In the genomic region with DNA sequence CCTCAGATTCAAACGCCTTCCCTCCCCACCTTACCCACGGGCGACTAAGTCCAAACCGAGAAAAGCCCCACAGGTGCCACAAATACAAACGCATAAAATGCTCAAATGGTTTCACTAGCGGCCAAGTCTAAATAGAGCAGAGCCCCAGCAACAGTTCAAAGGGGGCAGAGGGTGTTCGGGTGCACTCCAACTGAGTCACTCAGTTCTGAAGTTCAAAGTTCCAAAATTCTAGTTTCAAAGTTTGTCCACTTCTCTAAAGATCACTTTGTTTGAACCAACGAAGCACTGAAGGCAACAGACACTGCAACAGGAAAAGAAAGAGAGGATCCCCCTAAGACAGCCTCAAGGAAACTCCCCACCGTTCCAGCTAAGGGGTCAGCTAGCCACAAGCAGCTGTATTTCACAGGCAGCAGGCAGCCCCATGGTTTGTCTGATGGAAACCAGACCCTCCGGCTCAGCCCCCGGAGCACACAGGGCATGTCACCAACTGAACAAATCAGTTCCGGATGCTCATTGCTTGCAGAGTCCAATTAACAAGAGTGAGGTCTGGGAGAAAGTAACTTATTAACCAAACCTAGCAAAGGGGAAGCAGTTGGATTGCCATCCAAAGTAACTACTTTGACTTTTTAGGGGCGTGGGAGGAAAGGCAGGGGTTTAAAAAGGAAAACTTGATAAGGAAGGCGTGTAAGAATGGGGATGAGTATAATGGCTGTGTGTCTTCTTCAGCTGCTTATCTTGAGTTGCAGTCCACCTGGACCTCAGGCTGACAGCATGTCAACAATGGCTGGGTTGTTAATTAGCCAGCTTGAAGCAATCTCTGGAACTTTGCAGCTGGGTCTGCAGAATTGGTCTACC, we compare ENCODE assay signal across 1 cellular context.
TF ChIP-seq lines count a peak whose summit lies in the region.

No MANE protein-coding gene starts in this region.

TF ChIP-seq in HepG2, 621 proteins besides CTCF, POLR2A, EP300 and RAD21 (continued from another document and continues in another):
- TF ChIP-seq, protein P1, sequence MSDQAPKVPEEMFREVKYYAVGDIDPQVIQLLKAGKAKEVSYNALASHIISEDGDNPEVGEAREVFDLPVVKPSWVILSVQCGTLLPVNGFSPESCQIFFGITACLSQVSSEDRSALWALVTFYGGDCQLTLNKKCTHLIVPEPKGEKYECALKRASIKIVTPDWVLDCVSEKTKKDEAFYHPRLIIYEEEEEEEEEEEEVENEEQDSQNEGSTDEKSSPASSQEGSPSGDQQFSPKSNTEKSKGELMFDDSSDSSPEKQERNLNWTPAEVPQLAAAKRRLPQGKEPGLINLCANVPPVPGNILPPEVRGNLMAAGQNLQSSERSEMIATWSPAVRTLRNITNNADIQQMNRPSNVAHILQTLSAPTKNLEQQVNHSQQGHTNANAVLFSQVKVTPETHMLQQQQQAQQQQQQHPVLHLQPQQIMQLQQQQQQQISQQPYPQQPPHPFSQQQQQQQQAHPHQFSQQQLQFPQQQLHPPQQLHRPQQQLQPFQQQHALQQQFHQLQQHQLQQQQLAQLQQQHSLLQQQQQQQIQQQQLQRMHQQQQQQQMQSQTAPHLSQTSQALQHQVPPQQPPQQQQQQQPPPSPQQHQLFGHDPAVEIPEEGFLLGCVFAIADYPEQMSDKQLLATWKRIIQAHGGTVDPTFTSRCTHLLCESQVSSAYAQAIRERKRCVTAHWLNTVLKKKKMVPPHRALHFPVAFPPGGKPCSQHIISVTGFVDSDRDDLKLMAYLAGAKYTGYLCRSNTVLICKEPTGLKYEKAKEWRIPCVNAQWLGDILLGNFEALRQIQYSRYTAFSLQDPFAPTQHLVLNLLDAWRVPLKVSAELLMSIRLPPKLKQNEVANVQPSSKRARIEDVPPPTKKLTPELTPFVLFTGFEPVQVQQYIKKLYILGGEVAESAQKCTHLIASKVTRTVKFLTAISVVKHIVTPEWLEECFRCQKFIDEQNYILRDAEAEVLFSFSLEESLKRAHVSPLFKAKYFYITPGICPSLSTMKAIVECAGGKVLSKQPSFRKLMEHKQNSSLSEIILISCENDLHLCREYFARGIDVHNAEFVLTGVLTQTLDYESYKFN (CRISPR knock-in tag; conservative IDR thresholded peaks at IDR 0.05): peak; percentile 95
- TF ChIP-seq ZNF761 (CRISPR knock-in tag; conservative IDR thresholded peaks at IDR 0.05) (peak; percentile 65; the same call in 1 of the 2 replicates), KDM2A (CRISPR knock-in tag; IDR thresholded peaks at IDR 0.05; ENCODE audit: borderline replicate concordance, low read depth) (peak; percentile 38; the same call in 1 of the 2 replicates), MAZ (IDR thresholded peaks at IDR 0.05; ENCODE audit: borderline replicate concordance, low read depth, low read length) (no peak), MAZ (CRISPR knock-in tag; IDR thresholded peaks at IDR 0.05; ENCODE audit: low read depth) (no peak), SKI (IDR thresholded peaks at IDR 0.05; ENCODE audit: partially characterized antibody) (peak; percentile 14), ZNF180 (CRISPR knock-in tag; IDR thresholded peaks at IDR 0.05; ENCODE audit: borderline replicate concordance, low read depth) (no peak), SPEN (CRISPR knock-in tag; IDR thresholded peaks at IDR 0.05; ENCODE audit: low read depth) (0 out of 2 replicates have a peak, but pooled peaks have one; percentile 35), ASH2L (IDR thresholded peaks at IDR 0.05; ENCODE audit: insufficient read length, low read depth, low read length) (peak; percentile 93), DPF2 (CRISPR knock-in tag; IDR thresholded peaks at IDR 0.05; ENCODE audit: borderline replicate concordance, low read depth) (0 out of 2 replicates have a peak, but pooled peaks have one; percentile 25), KAT8 (CRISPR knock-in tag; IDR thresholded peaks at IDR 0.05) (peak; percentile 68), SMAD3 (CRISPR knock-in tag; IDR thresholded peaks at IDR 0.05) (peak; percentile 75; the same call in 1 of the 2 replicates), ZNF614 (CRISPR knock-in tag; IDR thresholded peaks at IDR 0.05; ENCODE audit: borderline replicate concordance) (peak; percentile 90), NFKB2 (CRISPR knock-in tag; IDR thresholded peaks at IDR 0.05; ENCODE audit: borderline replicate concordance) (peak; percentile 65; the same call in 1 of the 2 replicates), TCF7 (IDR thresholded peaks at IDR 0.05; ENCODE audit: low read depth) (peak; percentile 56), RXRB (CRISPR knock-in tag; IDR thresholded peaks at IDR 0.05; ENCODE audit: borderline replicate concordance) (peak; percentile 71), TARDBP (CRISPR knock-in tag; IDR thresholded peaks at IDR 0.05) (no peak), TCF12 (IDR thresholded peaks at IDR 0.05) (no peak), TCF12 (CRISPR knock-in tag; IDR thresholded peaks at IDR 0.05) (peak; percentile 58; the same call in 1 of the 2 replicates), CREB1 (IDR thresholded peaks at IDR 0.05) (no peak), CREB1 (CRISPR knock-in tag; IDR thresholded peaks at IDR 0.05) (peak; percentile 61)
- TF ChIP-seq, protein P2, sequence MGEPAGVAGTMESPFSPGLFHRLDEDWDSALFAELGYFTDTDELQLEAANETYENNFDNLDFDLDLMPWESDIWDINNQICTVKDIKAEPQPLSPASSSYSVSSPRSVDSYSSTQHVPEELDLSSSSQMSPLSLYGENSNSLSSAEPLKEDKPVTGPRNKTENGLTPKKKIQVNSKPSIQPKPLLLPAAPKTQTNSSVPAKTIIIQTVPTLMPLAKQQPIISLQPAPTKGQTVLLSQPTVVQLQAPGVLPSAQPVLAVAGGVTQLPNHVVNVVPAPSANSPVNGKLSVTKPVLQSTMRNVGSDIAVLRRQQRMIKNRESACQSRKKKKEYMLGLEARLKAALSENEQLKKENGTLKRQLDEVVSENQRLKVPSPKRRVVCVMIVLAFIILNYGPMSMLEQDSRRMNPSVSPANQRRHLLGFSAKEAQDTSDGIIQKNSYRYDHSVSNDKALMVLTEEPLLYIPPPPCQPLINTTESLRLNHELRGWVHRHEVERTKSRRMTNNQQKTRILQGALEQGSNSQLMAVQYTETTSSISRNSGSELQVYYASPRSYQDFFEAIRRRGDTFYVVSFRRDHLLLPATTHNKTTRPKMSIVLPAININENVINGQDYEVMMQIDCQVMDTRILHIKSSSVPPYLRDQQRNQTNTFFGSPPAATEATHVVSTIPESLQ (CRISPR knock-in tag; conservative IDR thresholded peaks at IDR 0.05): no peak
- TF ChIP-seq, protein P3, sequence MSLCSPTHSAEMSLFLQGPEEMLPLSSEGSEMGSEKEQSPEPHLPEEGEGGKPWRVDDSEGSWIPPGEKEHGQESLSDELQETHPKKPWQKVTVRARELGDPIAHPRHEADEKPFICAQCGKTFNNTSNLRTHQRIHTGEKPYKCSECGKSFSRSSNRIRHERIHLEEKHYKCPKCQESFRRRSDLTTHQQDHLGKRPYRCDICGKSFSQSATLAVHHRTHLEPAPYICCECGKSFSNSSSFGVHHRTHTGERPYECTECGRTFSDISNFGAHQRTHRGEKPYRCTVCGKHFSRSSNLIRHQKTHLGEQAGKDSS (CRISPR knock-in tag; IDR thresholded peaks at IDR 0.05; ENCODE audit: borderline replicate concordance, low read depth): peak; percentile 8; the same call in 1 of the 2 replicates
- TF ChIP-seq, protein P4, sequence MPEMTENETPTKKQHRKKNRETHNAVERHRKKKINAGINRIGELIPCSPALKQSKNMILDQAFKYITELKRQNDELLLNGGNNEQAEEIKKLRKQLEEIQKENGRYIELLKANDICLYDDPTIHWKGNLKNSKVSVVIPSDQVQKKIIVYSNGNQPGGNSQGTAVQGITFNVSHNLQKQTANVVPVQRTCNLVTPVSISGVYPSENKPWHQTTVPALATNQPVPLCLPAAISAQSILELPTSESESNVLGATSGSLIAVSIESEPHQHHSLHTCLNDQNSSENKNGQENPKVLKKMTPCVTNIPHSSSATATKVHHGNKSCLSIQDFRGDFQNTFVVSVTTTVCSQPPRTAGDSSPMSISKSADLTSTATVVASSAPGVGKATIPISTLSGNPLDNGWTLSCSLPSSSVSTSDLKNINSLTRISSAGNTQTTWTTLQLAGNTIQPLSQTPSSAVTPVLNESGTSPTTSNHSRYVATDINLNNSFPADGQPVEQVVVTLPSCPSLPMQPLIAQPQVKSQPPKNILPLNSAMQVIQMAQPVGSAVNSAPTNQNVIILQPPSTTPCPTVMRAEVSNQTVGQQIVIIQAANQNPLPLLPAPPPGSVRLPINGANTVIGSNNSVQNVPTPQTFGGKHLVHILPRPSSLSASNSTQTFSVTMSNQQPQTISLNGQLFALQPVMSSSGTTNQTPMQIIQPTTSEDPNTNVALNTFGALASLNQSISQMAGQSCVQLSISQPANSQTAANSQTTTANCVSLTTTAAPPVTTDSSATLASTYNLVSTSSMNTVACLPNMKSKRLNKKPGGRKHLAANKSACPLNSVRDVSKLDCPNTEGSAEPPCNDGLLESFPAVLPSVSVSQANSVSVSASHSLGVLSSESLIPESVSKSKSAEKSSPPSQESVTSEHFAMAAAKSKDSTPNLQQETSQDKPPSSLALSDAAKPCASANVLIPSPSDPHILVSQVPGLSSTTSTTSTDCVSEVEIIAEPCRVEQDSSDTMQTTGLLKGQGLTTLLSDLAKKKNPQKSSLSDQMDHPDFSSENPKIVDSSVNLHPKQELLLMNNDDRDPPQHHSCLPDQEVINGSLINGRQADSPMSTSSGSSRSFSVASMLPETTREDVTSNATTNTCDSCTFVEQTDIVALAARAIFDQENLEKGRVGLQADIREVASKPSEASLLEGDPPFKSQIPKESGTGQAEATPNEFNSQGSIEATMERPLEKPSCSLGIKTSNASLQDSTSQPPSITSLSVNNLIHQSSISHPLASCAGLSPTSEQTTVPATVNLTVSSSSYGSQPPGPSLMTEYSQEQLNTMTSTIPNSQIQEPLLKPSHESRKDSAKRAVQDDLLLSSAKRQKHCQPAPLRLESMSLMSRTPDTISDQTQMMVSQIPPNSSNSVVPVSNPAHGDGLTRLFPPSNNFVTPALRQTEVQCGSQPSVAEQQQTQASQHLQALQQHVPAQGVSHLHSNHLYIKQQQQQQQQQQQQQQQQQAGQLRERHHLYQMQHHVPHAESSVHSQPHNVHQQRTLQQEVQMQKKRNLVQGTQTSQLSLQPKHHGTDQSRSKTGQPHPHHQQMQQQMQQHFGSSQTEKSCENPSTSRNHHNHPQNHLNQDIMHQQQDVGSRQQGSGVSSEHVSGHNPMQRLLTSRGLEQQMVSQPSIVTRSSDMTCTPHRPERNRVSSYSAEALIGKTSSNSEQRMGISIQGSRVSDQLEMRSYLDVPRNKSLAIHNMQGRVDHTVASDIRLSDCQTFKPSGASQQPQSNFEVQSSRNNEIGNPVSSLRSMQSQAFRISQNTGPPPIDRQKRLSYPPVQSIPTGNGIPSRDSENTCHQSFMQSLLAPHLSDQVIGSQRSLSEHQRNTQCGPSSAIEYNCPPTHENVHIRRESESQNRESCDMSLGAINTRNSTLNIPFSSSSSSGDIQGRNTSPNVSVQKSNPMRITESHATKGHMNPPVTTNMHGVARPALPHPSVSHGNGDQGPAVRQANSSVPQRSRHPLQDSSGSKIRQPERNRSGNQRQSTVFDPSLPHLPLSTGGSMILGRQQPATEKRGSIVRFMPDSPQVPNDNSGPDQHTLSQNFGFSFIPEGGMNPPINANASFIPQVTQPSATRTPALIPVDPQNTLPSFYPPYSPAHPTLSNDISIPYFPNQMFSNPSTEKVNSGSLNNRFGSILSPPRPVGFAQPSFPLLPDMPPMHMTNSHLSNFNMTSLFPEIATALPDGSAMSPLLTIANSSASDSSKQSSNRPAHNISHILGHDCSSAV (CRISPR knock-in tag; IDR thresholded peaks at IDR 0.05; ENCODE audit: borderline replicate concordance): no peak
- TF ChIP-seq, protein P5, sequence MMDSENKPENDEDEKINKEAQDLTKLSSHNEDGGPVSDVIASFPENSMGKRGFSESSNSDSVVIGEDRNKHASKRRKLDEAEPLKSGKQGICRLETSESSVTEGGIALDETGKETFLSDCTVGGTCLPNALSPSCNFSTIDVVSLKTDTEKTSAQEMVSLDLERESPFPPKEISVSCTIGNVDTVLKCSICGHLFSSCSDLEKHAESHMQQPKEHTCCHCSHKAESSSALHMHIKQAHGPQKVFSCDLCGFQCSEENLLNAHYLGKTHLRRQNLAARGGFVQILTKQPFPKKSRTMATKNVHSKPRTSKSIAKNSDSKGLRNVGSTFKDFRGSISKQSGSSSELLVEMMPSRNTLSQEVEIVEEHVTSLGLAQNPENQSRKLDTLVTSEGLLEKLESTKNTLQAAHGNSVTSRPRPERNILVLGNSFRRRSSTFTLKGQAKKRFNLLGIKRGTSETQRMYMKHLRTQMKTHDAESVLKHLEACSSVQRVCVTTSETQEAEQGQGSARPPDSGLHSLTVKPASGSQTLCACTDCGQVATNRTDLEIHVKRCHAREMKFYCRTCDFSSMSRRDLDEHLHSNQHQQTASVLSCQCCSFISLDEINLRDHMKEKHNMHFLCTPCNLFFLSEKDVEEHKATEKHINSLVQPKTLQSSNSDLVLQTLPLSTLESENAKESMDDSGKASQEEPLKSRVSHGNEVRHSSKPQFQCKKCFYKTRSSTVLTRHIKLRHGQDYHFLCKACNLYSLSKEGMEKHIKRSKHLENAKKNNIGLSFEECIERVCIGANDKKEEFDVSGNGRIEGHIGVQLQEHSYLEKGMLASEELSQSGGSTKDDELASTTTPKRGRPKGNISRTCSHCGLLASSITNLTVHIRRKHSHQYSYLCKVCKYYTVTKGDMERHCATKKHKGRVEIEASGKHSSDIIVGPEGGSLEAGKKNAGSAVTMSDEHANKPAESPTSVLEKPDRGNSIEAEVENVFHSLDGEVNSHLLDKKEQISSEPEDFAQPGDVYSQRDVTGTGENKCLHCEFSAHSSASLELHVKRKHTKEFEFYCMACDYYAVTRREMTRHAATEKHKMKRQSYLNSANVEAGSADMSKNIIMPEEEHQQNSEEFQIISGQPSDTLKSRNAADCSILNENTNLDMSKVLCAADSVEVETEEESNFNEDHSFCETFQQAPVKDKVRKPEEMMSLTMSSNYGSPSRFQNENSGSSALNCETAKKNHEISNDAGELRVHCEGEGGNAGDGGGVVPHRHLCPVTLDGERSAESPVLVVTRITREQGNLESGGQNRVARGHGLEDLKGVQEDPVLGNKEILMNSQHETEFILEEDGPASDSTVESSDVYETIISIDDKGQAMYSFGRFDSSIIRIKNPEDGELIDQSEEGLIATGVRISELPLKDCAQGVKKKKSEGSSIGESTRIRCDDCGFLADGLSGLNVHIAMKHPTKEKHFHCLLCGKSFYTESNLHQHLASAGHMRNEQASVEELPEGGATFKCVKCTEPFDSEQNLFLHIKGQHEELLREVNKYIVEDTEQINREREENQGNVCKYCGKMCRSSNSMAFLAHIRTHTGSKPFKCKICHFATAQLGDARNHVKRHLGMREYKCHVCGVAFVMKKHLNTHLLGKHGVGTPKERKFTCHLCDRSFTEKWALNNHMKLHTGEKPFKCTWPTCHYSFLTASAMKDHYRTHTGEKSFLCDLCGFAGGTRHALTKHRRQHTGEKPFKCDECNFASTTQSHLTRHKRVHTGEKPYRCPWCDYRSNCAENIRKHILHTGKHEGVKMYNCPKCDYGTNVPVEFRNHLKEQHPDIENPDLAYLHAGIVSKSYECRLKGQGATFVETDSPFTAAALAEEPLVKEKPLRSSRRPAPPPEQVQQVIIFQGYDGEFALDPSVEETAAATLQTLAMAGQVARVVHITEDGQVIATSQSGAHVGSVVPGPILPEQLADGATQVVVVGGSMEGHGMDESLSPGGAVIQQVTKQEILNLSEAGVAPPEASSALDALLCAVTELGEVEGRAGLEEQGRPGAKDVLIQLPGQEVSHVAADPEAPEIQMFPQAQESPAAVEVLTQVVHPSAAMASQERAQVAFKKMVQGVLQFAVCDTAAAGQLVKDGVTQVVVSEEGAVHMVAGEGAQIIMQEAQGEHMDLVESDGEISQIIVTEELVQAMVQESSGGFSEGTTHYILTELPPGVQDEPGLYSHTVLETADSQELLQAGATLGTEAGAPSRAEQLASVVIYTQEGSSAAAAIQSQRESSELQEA (CRISPR knock-in tag; IDR thresholded peaks at IDR 0.05; ENCODE audit: not compliant biosample characterization): no peak
